9 cellular contexts compared by ENCODE assay signal in genomic region chr15:60548101-60548500, GRCh38.
DNase-seq lines count a peak whose midpoint lies in the region; ATAC-seq and TF ChIP-seq lines count a peak whose summit lies in the region.
"Had no signal": no experiment of that assay in that cellular context is flagged by ENCODE, and none has a peak within 500 bp of the region (broad histone marks: within the 10 kb centered on the region; RNA-seq: fewer than 3 reads in every experiment).

No MANE protein-coding gene starts in this region.

- no peak for TF ChIP-seq CTCF in dorsolateral prefrontal cortex (IDR thresholded peaks at IDR 0.05 in 54 of 56, conservative IDR thresholded peaks at IDR 0.05 in 2 of 56; ENCODE audit: low read depth in 1 of 56, partially characterized antibody in 56 of 56)

- no peaks in the 10 kb centered on the region for H3K27me3 Mint-ChIP-seq in activated naive CD8-positive, alpha-beta T cell
- H3K27me3 Mint-ChIP-seq in stimulated activated memory B cell treated with anti-CD40 and anti-IgM and Interleukin-4, amounts not matched to agents 10 μg/mL and 1 μg/mL and 100 μg/mL, for 72 hours = no peaks in the 10 kb centered on the region

- H3K4me1 Mint-ChIP-seq in activated naive CD8-positive, alpha-beta T cell (ENCODE audit: low read depth) = peaks cover 93% of the 10 kb centered on the region
- peaks cover 28% of the 10 kb centered on the region for H3K4me1 Mint-ChIP-seq in stimulated activated memory B cell treated with anti-CD40 and anti-IgM and Interleukin-4, amounts not matched to agents 10 μg/mL and 1 μg/mL and 100 μg/mL, for 72 hours

- H3K4me3 ChIP-seq in dorsolateral prefrontal cortex = no peak overlapping the region

- no peak overlapping the region for H3K27ac ChIP-seq in dorsolateral prefrontal cortex

- DNase-seq in dorsolateral prefrontal cortex (no peak), NCI-H1048 (lab: John Stamatoyannopoulos, UW) (no peak), middle frontal gyrus (ENCODE audit: extremely low spot score, low spot score) (no peak)
- DNase-seq: head of caudate nucleus, NCI-H2081 treated with DMSO at 0.1 percent for 48 hours had no signal

- no peaks in the 10 kb centered on the region for H3K9me3 Mint-ChIP-seq in activated naive CD8-positive, alpha-beta T cell (ENCODE audit: low read depth)
- no peaks in the 10 kb centered on the region for H3K9me3 Mint-ChIP-seq in stimulated activated memory B cell treated with anti-CD40 and anti-IgM and Interleukin-4, amounts not matched to agents 10 μg/mL and 1 μg/mL and 100 μg/mL, for 72 hours

- no peaks in the 10 kb centered on the region for H3K27me3 ChIP-seq in dorsolateral prefrontal cortex

- intact Hi-C loops in dorsolateral prefrontal cortex (cut with DNase I) = no loop called here

- ATAC-seq in GM21390 (IDR thresholded peaks at IDR 0.05; ENCODE audit: unreplicated experiment) (peak; percentile 81), HG03442 (IDR thresholded peaks at IDR 0.05; ENCODE audit: unreplicated experiment) (peak; percentile 90)
- peak; percentile 85 for ATAC-seq in stimulated activated memory B cell treated with anti-CD40 and anti-IgM and Interleukin-4, amounts not matched to agents 10 μg/mL and 1 μg/mL and 100 μg/mL, for 72 hours

- H3K27ac Mint-ChIP-seq in activated naive CD8-positive, alpha-beta T cell = peak overlapping the region; percentile 95
- peak overlapping the region; percentile 72 for H3K27ac Mint-ChIP-seq in stimulated activated memory B cell treated with anti-CD40 and anti-IgM and Interleukin-4, amounts not matched to agents 10 μg/mL and 1 μg/mL and 100 μg/mL, for 72 hours

- H3K36me3 Mint-ChIP-seq in activated naive CD8-positive, alpha-beta T cell = peaks cover 8% of the 10 kb centered on the region
- H3K36me3 Mint-ChIP-seq in stimulated activated memory B cell treated with anti-CD40 and anti-IgM and Interleukin-4, amounts not matched to agents 10 μg/mL and 1 μg/mL and 100 μg/mL, for 72 hours = peaks cover 17% of the 10 kb centered on the region

- H3K4me3 Mint-ChIP-seq in activated naive CD8-positive, alpha-beta T cell = peak overlapping the region; percentile 82
- no peak overlapping the region for H3K4me3 Mint-ChIP-seq in stimulated activated memory B cell treated with anti-CD40 and anti-IgM and Interleukin-4, amounts not matched to agents 10 μg/mL and 1 μg/mL and 100 μg/mL, for 72 hours
